ENCODE assay signal across 2 cellular contexts in genomic region chr12:20783796-20784357, GRCh38. TPM values are rescaled to one million over a fixed set of nuclear protein-coding genes. Genes with fewer than 3 reads are reported as not detected.
"Had no signal": no experiment of that assay in that cellular context is flagged by ENCODE, and none has a peak within 500 bp of the region (broad histone marks: within the 10 kb centered on the region; RNA-seq: fewer than 3 reads in every experiment).

No MANE protein-coding gene starts in this region.

RNA-seq across cellular contexts. Expression of gene SLCO1B3, which starts 26.6 kb away (rescaled TPM):
- total RNA-seq: LHCN-M2, MCF 10A had no signal
